25 cellular contexts compared by ENCODE assay signal in genomic region chr3:193777524-193777923, GRCh38.
DNase-seq lines count a peak whose midpoint lies in the region; ATAC-seq, FAIRE-seq and TF ChIP-seq lines count a peak whose summit lies in the region.
"Had no signal": no experiment of that assay in that cellular context is flagged by ENCODE, and none has a peak within 500 bp of the region (broad histone marks: within the 10 kb centered on the region; RNA-seq: fewer than 3 reads in every experiment).

No MANE protein-coding gene starts in this region.

- TF ChIP-seq CTCF in BE2C (IDR thresholded peaks at IDR 0.05; ENCODE audit: low read depth, low read length) (no peak), colonic mucosa (IDR thresholded peaks at IDR 0.05) (no peak), HepG2 (CRISPR knock-in tag; IDR thresholded peaks at IDR 0.05) (no peak), HFFc6 (IDR thresholded peaks at IDR 0.05) (no peak), upper lobe of left lung (IDR thresholded peaks at IDR 0.05) (no peak), left lung (IDR thresholded peaks at IDR 0.05) (no peak)

- H3K4me3 ChIP-seq in BE2C (ENCODE audit: low read depth, low read length) = no peak overlapping the region
- no peak overlapping the region for H3K4me3 ChIP-seq in colonic mucosa
- peak overlapping the region in 1 of 3 experiments; percentile 35; a peak in 1 of 6 replicates for H3K4me3 ChIP-seq in HepG2 (replicated peaks in 1 of 3; ENCODE audit: insufficient read depth in 1 of 3, low read depth in 2 of 3, low read length in 3 of 3)
- no peak overlapping the region for H3K4me3 ChIP-seq in upper lobe of left lung
- no peak overlapping the region for H3K4me3 ChIP-seq in left lung
- H3K4me3 ChIP-seq: body of pancreas had no signal

- in situ Hi-C loops in HepG2 (cut with HindIII; ENCODE audit: extremely low pct_ligation_motif_present, low pct_unique_long_range_greater_than_20kb) = no loop called here

- H3K27ac ChIP-seq in colonic mucosa = no peak overlapping the region
- peak overlapping the region; percentile 27 for H3K27ac ChIP-seq in HepG2 (ENCODE audit: extremely low read length, insufficient read depth, low read length)
- H3K27ac ChIP-seq in upper lobe of left lung = no peak overlapping the region
- H3K27ac ChIP-seq in left lung = no peak overlapping the region
- H3K27ac ChIP-seq: body of pancreas, C4-2B had no signal

- no peaks in the 10 kb centered on the region for H3K9me3 ChIP-seq in BE2C
- H3K9me3 ChIP-seq in colonic mucosa = no peaks in the 10 kb centered on the region
- no peaks in the 10 kb centered on the region for H3K9me3 ChIP-seq in HepG2 (ENCODE audit: low read length)
- no peaks in the 10 kb centered on the region for H3K9me3 ChIP-seq in upper lobe of left lung
- no peaks in the 10 kb centered on the region for H3K9me3 ChIP-seq in left lung
- H3K9me3 ChIP-seq: body of pancreas had no signal

- DNase-seq in BE2C (peak; percentile 31), NCI-H524 (lab: John Stamatoyannopoulos, UW) (peak; percentile 13 to 77), colonic mucosa (peak; percentile 52), HepG2 (ENCODE audit: low spot score) (peak; percentile 82), HFFc6 (no peak), upper lobe of left lung (no peak), NCI-H2196 treated with DMSO at 0.1 percent for 48 hours (lab: John Stamatoyannopoulos, UW; ENCODE audit: unreplicated experiment) (no peak), left lung (no peak)
- DNase-seq: activated CD4-positive, alpha-beta T cell treated with anti-CD3 and anti-CD28 coated beads, Interleukin-2, amount 50 U/mL, for 4 hours; activated effector memory CD4-positive, alpha-beta T cell treated with Interleukin-2 at 50 U/mL for 16 hours; body of pancreas; effector memory CD8-positive, alpha-beta T cell; Kasumi-1; left ventricle myocardium superior; NCI-H1092 treated with DMSO at 0.1 percent for 48 hours; NCI-H2029; substantia nigra; T1000 had no signal

- no peak for TF ChIP-seq POLR2A in HepG2 (IDR thresholded peaks at IDR 0.05; ENCODE audit: insufficient read depth in 1 of 2, low read depth in 2 of 2, low read length in 2 of 2)
- no peak for TF ChIP-seq POLR2A in upper lobe of left lung (IDR thresholded peaks at IDR 0.05)

- no peak overlapping the region for H3K27ac Mint-ChIP-seq in HFFc6
- H3K27ac Mint-ChIP-seq: effector memory CD8-positive, alpha-beta T cell; WTC11 had no signal

- H3K4me2 ChIP-seq in HepG2 (ENCODE audit: low read depth, low read length) = peak overlapping the region; percentile 70

- H3K27me3 Mint-ChIP-seq in HFFc6 (ENCODE audit: insufficient read depth) = peaks cover 19% of the 10 kb centered on the region

- peak; percentile 77 for FAIRE-seq in HepG2 (lab: Jason Lieb, UNC)
- FAIRE-seq: D721Med, G401.6, HTR-8/SVneo, urothelium cell line had no signal

- no peaks in the 10 kb centered on the region for H3K79me2 ChIP-seq in HepG2 (ENCODE audit: insufficient read depth, low read length)

- no peak for TF ChIP-seq RAD21 in HepG2 (CRISPR knock-in tag; IDR thresholded peaks at IDR 0.05)

- no peaks in the 10 kb centered on the region for H4K20me1 ChIP-seq in HepG2 (ENCODE audit: insufficient read depth, low read length)

- no peak overlapping the region for H3K4me3 Mint-ChIP-seq in HFFc6
- H3K4me3 Mint-ChIP-seq: effector memory CD8-positive, alpha-beta T cell; neural crest cell had no signal

- peak; percentile 68 for ATAC-seq in HepG2
- ATAC-seq in upper lobe of left lung (ENCODE audit: low FRiP score in 2 of 2) = no peak
- no peak for ATAC-seq in left lung
- ATAC-seq: body of pancreas; effector memory CD8-positive, alpha-beta T cell; left ventricle myocardium superior; WTC11 had no signal

- BruUV-seq in HepG2 (replicated peaks; lab: Mats Ljungman, UMichigan) = no TSS peak

- peaks cover 15% of the 10 kb centered on the region for H3K4me1 ChIP-seq in BE2C
- H3K4me1 ChIP-seq in colonic mucosa = no peaks in the 10 kb centered on the region
- peaks cover 95% of the 10 kb centered on the region for H3K4me1 ChIP-seq in HepG2 (ENCODE audit: insufficient read depth, low read length)
- H3K4me1 ChIP-seq in upper lobe of left lung = peaks cover 0 to 16% (median 4%) of the 10 kb centered on the region in 4 donors
- H3K4me1 ChIP-seq in left lung = peaks cover 6 to 11% of the 10 kb centered on the region in 2 donors

- no peaks in the 10 kb centered on the region for H3K36me3 Mint-ChIP-seq in HFFc6 (ENCODE audit: low read depth)
- H3K36me3 Mint-ChIP-seq: WTC11 had no signal

- intact Hi-C loops in colonic mucosa (cut with DNase I) (loop anchor here (10.0 kb wide), 1 partner anchor 113 kb away; no protein-coding TSS in a partner anchor), HepG2 (cut with micrococcal nuclease; ENCODE audit: unreplicated experiment) (loop anchor here (1.0 to 5.0 kb wide), 2 partner anchors 45 to 65 kb away; no protein-coding TSS in a partner anchor), left lung (cut with DNase I) (loop anchor here in 1 of 2 donors (10.0 kb wide), 1 partner anchor 547 kb away; no protein-coding TSS in a partner anchor)

- CTCF ChIA-PET in HepG2 (lab: Yijun Ruan, JAX; ENCODE audit: low intra/inter-chr PET ratio, low total read pairs) = no interaction called here

- H3K27me3 ChIP-seq in BE2C (no peaks in the 10 kb centered on the region), colonic mucosa (no peaks in the 10 kb centered on the region), HepG2 (ENCODE audit: control insufficient read depth in 1 of 2, insufficient read depth in 2 of 2, low read length in 2 of 2) (peaks cover 0 to 6% of the 10 kb centered on the region in 2 experiments; a peak in 2 of 5 replicates), upper lobe of left lung (no peaks in the 10 kb centered on the region), left lung (peaks cover 6 to 45% of the 10 kb centered on the region in 2 donors)
- H3K27me3 ChIP-seq: body of pancreas had no signal

- H3K9me3 Mint-ChIP-seq in HFFc6 = no peaks in the 10 kb centered on the region
- H3K9me3 Mint-ChIP-seq: effector memory CD8-positive, alpha-beta T cell; neural crest cell; WTC11 had no signal

- peaks cover 13% of the 10 kb centered on the region for H3K4me1 Mint-ChIP-seq in HFFc6 (ENCODE audit: low read depth)

- H3K36me3 ChIP-seq in BE2C = no peaks in the 10 kb centered on the region
- H3K36me3 ChIP-seq in colonic mucosa = no peaks in the 10 kb centered on the region
- no peaks in the 10 kb centered on the region for H3K36me3 ChIP-seq in HepG2 (replicated peaks in 1 of 2; ENCODE audit: control insufficient read depth in 1 of 2, insufficient read depth in 2 of 2, low read length in 2 of 2)
- H3K36me3 ChIP-seq in upper lobe of left lung = no peaks in the 10 kb centered on the region
- no peaks in the 10 kb centered on the region for H3K36me3 ChIP-seq in left lung

- H2AFZ ChIP-seq in HepG2 (ENCODE audit: low read length) = no peak overlapping the region

- H3K9ac ChIP-seq in colonic mucosa (ENCODE audit: low read depth in 2 of 2, low read length in 2 of 2) (no peak overlapping the region), HepG2 (ENCODE audit: insufficient read depth, low read depth, low read length) (no peak overlapping the region)

- POLR2A ChIA-PET in HepG2 (lab: Yijun Ruan, JAX) = no interaction called here

- TF ChIP-seq EP300 in HepG2 (IDR thresholded peaks at IDR 0.05; ENCODE audit: low read depth in 2 of 2, low read length in 2 of 2) = peak in 1 of 2 experiments; percentile 69; a peak in 2 of 4 replicates
- peak; percentile 52; the same call in 1 of the 2 replicates for TF ChIP-seq EP300 in HepG2 (CRISPR knock-in tag; IDR thresholded peaks at IDR 0.05; ENCODE audit: borderline replicate concordance)
- no peak for TF ChIP-seq EP300 in upper lobe of left lung (IDR thresholded peaks at IDR 0.05)

- 2% methylated on average over 8 of the region's 9 CpGs for WGBS in HepG2 (ENCODE audit: low lambda C conversion rate)
- WGBS in upper lobe of left lung, 2 donors = 40 to 42% methylated on average over 9 of the region's 9 CpGs

TF ChIP-seq in HepG2, 621 proteins besides CTCF, POLR2A, EP300 and RAD21 (continues in another document):
- peak in 1 of 2 experiments; percentile 41; a peak in 1 of 4 replicates for TF ChIP-seq HMGXB4 (CRISPR knock-in tag; IDR thresholded peaks at IDR 0.05; ENCODE audit: borderline replicate concordance in 1 of 2, low read depth in 1 of 2)
- no peak for TF ChIP-seq HNRNPLL (IDR thresholded peaks at IDR 0.05; ENCODE audit: low read depth, low read length, poor library complexity, severe bottlenecking)
- TF ChIP-seq TEAD2 (CRISPR knock-in tag; IDR thresholded peaks at IDR 0.05) = no peak
- TF ChIP-seq NCOR1 (IDR thresholded peaks at IDR 0.05; ENCODE audit: borderline replicate concordance, low read length) = peak; percentile 32; the same call in 1 of the 2 replicates
- TF ChIP-seq NFKB2 (CRISPR knock-in tag; IDR thresholded peaks at IDR 0.05; ENCODE audit: borderline replicate concordance) = no peak
- TF ChIP-seq BCL6 (CRISPR knock-in tag; IDR thresholded peaks at IDR 0.05) = peak; percentile 76
- TF ChIP-seq ZNF597 (CRISPR knock-in tag; IDR thresholded peaks at IDR 0.05) = no peak
- no peak for TF ChIP-seq MATR3 (CRISPR knock-in tag; IDR thresholded peaks at IDR 0.05)
- peak; percentile 43; the same call in 1 of the 2 replicates for TF ChIP-seq MEIS2 (CRISPR knock-in tag; IDR thresholded peaks at IDR 0.05)

Comparison
In these comparisons a context has a peak if more than half of its experiments do, and no peak if none do; other contexts are left out.
1. DNase-seq: peak in BE2C (single experiment), NCI-H524 (2 of 2), colonic mucosa (single experiment) and HepG2 (single experiment); none in HFFc6 (single experiment), upper lobe of left lung (0 of 2), NCI-H2196 treated with DMSO at 0.1 percent for 48 hours (single experiment) and left lung (0 of 2).